Comparison of ENCODE assay signal across 20 cellular contexts in genomic region chr9:134922066-134922931, GRCh38. TPM values are rescaled to one million over a fixed set of nuclear protein-coding genes. Genes with fewer than 3 reads are reported as not detected.
DNase-seq lines count a peak whose midpoint lies in the region; ATAC-seq lines count a peak whose summit lies in the region.
"Had no signal": no experiment of that assay in that cellular context is flagged by ENCODE, and none has a peak within 500 bp of the region (broad histone marks: within the 10 kb centered on the region; RNA-seq: fewer than 3 reads in every experiment).

No MANE protein-coding gene starts in this region.

- peaks cover 0 to 3% (median 0%) of the 10 kb centered on the region in 5 donors for H3K36me3 Mint-ChIP-seq in naive thymus-derived CD4-positive, alpha-beta T cell

- WGBS in aorta, 2 donors: 60 to 65% methylated on average over 14 of the region's 14 CpGs

- H3K4me1 ChIP-seq in naive thymus-derived CD4-positive, alpha-beta T cell (ENCODE audit: control insufficient read depth in 2 of 2, insufficient read depth in 2 of 2, low read length in 2 of 2): no peaks in the 10 kb centered on the region
- H3K4me1 ChIP-seq in aorta (ENCODE audit: control insufficient read depth in 1 of 2, insufficient read depth in 2 of 2, low read length in 2 of 2): no peaks in the 10 kb centered on the region
- H3K4me1 ChIP-seq: breast epithelium had no signal

- H3K9me3 ChIP-seq in naive thymus-derived CD4-positive, alpha-beta T cell (ENCODE audit: control insufficient read depth in 2 of 3, low read length in 3 of 3): no peaks in the 10 kb centered on the region
- no peaks in the 10 kb centered on the region for H3K9me3 ChIP-seq in aorta (ENCODE audit: control insufficient read depth, low read length)

- H3K27me3 Mint-ChIP-seq in naive thymus-derived CD4-positive, alpha-beta T cell: peaks cover 0 to 7% (median 0%) of the 10 kb centered on the region in 5 donors
- H3K27me3 Mint-ChIP-seq: stimulated activated naive CD8-positive, alpha-beta T cell treated with anti-CD3 and anti-CD28 coated beads, Interleukin-15, amount 100 ng/mL, for 72 hours had no signal

- no peak overlapping the region for H3K4me3 ChIP-seq in naive thymus-derived CD4-positive, alpha-beta T cell (ENCODE audit: low read length)
- H3K4me3 ChIP-seq in aorta (ENCODE audit: low read length in 2 of 2): no peak overlapping the region
- H3K4me3 ChIP-seq: breast epithelium, GM23248 had no signal

- POLR2A ChIA-PET in naive thymus-derived CD4-positive, alpha-beta T cell (lab: Charles Lee): no interaction called here

- DNase-seq in activated effector memory CD4-positive, alpha-beta T cell treated with anti-CD3 and anti-CD28 coated beads, Interleukin-2, amount 50 U/mL, for 16 hours: peak; percentile 17
- DNase-seq in activated effector memory CD4-positive, alpha-beta T cell treated with Interleukin-2 at 50 U/mL for 16 hours: no peak
- DNase-seq in Right ventricle myocardium superior (peak; percentile 82), aorta (peak; percentile 68 to 77), NCI-H226 (no peak)
- DNase-seq in naive thymus-derived CD4-positive, alpha-beta T cell: no peak
- no peak for DNase-seq in stimulated activated CD4-positive, alpha-beta T cell treated with anti-CD3 and anti-CD28 coated beads, Interleukin-4, amount 100 ng/mL, for 1 hour
- DNase-seq: activated naive CD4-positive, alpha-beta T cell treated with Interleukin-2 at 50 U/mL for 16 hours; endodermal cell; GDM1; GM23248; Karpas-422; kidney; NCI-H2081; NCI-H748 treated with DMSO at 0.1 percent for 48 hours; SHP77 treated with DMSO at 0.1 percent for 48 hours; stimulated activated naive CD8-positive, alpha-beta T cell treated with anti-CD3 and anti-CD28 coated beads, Interleukin-15, amount 100 ng/mL, for 72 hours had no signal

- H3K9me3 Mint-ChIP-seq in naive thymus-derived CD4-positive, alpha-beta T cell: peaks cover 4 to 27% (median 6%) of the 10 kb centered on the region in 11 donors

- intact Hi-C loops in Right ventricle myocardium superior (cut with DNase I) (no loop called here), aorta (cut with DNase I) (no loop called here)
- intact Hi-C loops in naive thymus-derived CD4-positive, alpha-beta T cell (cut with micrococcal nuclease): no loop called here

- H3K4me1 Mint-ChIP-seq in naive thymus-derived CD4-positive, alpha-beta T cell: peaks cover 0 to 3% (median 0%) of the 10 kb centered on the region in 7 donors
- H3K4me1 Mint-ChIP-seq: endodermal cell; stimulated activated naive CD8-positive, alpha-beta T cell treated with anti-CD3 and anti-CD28 coated beads, Interleukin-15, amount 100 ng/mL, for 72 hours had no signal

- no peaks in the 10 kb centered on the region for H3K27me3 ChIP-seq in naive thymus-derived CD4-positive, alpha-beta T cell (ENCODE audit: control insufficient read depth in 2 of 2, insufficient read depth in 2 of 2, low read length in 2 of 2)
- no peaks in the 10 kb centered on the region for H3K27me3 ChIP-seq in aorta (ENCODE audit: control insufficient read depth in 1 of 2, insufficient read depth in 2 of 2, low read length in 1 of 2)
- H3K27me3 ChIP-seq: breast epithelium had no signal

- H3K4me3 Mint-ChIP-seq in naive thymus-derived CD4-positive, alpha-beta T cell: no peak overlapping the region
- H3K4me3 Mint-ChIP-seq: endodermal cell; naive thymus-derived CD8-positive, alpha-beta T cell; stimulated activated naive CD8-positive, alpha-beta T cell treated with anti-CD3 and anti-CD28 coated beads, Interleukin-15, amount 100 ng/mL, for 72 hours had no signal

- no peaks in the 10 kb centered on the region for H3K36me3 ChIP-seq in naive thymus-derived CD4-positive, alpha-beta T cell (ENCODE audit: control insufficient read depth in 2 of 3, insufficient read depth in 3 of 3, low read length in 3 of 3)
- H3K36me3 ChIP-seq in aorta (ENCODE audit: control insufficient read depth in 1 of 2, insufficient read depth in 2 of 2, low read length in 1 of 2): no peaks in the 10 kb centered on the region
- H3K36me3 ChIP-seq: breast epithelium had no signal

- no peak overlapping the region for H3K27ac Mint-ChIP-seq in naive thymus-derived CD4-positive, alpha-beta T cell
- H3K27ac Mint-ChIP-seq: endodermal cell; naive thymus-derived CD8-positive, alpha-beta T cell; stimulated activated naive CD8-positive, alpha-beta T cell treated with anti-CD3 and anti-CD28 coated beads, Interleukin-15, amount 100 ng/mL, for 72 hours had no signal

- CTCF ChIA-PET in naive thymus-derived CD4-positive, alpha-beta T cell (lab: Charles Lee): no interaction called here

- H3K27ac ChIP-seq in naive thymus-derived CD4-positive, alpha-beta T cell (ENCODE audit: low read depth, low read length): no peak overlapping the region
- H3K27ac ChIP-seq in aorta (ENCODE audit: low read depth in 1 of 2, low read length in 2 of 2): no peak overlapping the region
- H3K27ac ChIP-seq: breast epithelium, GM23248 had no signal

- ATAC-seq in Right ventricle myocardium superior (ENCODE audit: poor library complexity) (peak; percentile 82), aorta (ENCODE audit: low FRiP score) (no peak), HG03521 (IDR thresholded peaks at IDR 0.05; ENCODE audit: unreplicated experiment) (no peak)
- ATAC-seq in naive thymus-derived CD4-positive, alpha-beta T cell: peak; percentile 63
- ATAC-seq: naive thymus-derived CD8-positive, alpha-beta T cell; stimulated activated naive CD8-positive, alpha-beta T cell treated with anti-CD3 and anti-CD28 coated beads, Interleukin-15, amount 100 ng/mL, for 72 hours had no signal

RNA-seq across cellular contexts. Expression of gene FCN1, which starts 4.6 kb away (rescaled TPM):
- 4.0 TPM for total RNA-seq in Right ventricle myocardium superior
- 100 to 1,000 TPM in 1 of 5 experiments, 10 to 100 TPM in 1, 1 to 10 TPM in 2, not detected in 1; 7.7 to 561 (median 53.8) TPM for total RNA-seq in naive thymus-derived CD4-positive, alpha-beta T cell
- polyA plus RNA-seq in naive thymus-derived CD4-positive, alpha-beta T cell: 1 to 10 TPM; 2.1 to 3.2 TPM
- total RNA-seq in aorta: 10 to 100 TPM; 10.0 to 14.4 TPM
- polyA plus RNA-seq in aorta: 1 to 10 TPM in 1 of 2 donors, under 1 TPM in 1; 0.97 to 2.0 TPM
- total RNA-seq: endodermal cell, GM23248 had no signal
- polyA plus RNA-seq: GM23248 had no signal

RNA-seq across cellular contexts. Expression of gene FCN2, which starts 41.7 kb away (rescaled TPM):
- total RNA-seq in Right ventricle myocardium superior: 0.30 TPM
- not detected for total RNA-seq in naive thymus-derived CD4-positive, alpha-beta T cell
- polyA plus RNA-seq in naive thymus-derived CD4-positive, alpha-beta T cell: not detected
- under 1 TPM in 1 of 2 donors, not detected in 1; 0.32 TPM for total RNA-seq in aorta
- polyA plus RNA-seq in aorta: not detected
- total RNA-seq: endodermal cell; GM23248; naive thymus-derived CD8-positive, alpha-beta T cell had no signal
- polyA plus RNA-seq: GM23248; naive thymus-derived CD8-positive, alpha-beta T cell had no signal

Comparison
In these comparisons a context has a peak if more than half of its experiments do, and no peak if none do; other contexts are left out.
1. DNase-seq: peak in activated effector memory CD4-positive, alpha-beta T cell treated with anti-CD3 and anti-CD28 coated beads, Interleukin-2, amount 50 U/mL, for 16 hours (single experiment), Right ventricle myocardium superior (single experiment) and aorta (2 of 2); none in activated effector memory CD4-positive, alpha-beta T cell treated with Interleukin-2 at 50 U/mL for 16 hours (single experiment), naive thymus-derived CD4-positive, alpha-beta T cell (0 of 9), NCI-H226 (single experiment) and stimulated activated CD4-positive, alpha-beta T cell treated with anti-CD3 and anti-CD28 coated beads, Interleukin-4, amount 100 ng/mL, for 1 hour (single experiment).
2. ATAC-seq: peak in Right ventricle myocardium superior (single experiment) and naive thymus-derived CD4-positive, alpha-beta T cell (single experiment); none in aorta (single experiment) and HG03521 (single experiment).